Comparison of ENCODE assay signal across 10 cellular contexts in genomic region chr17:10772425-10773380, GRCh38. TPM values are rescaled to one million over a fixed set of nuclear protein-coding genes. Genes with fewer than 3 reads are reported as not detected.
DNase-seq lines count a peak whose midpoint lies in the region; ATAC-seq, FAIRE-seq and TF ChIP-seq lines count a peak whose summit lies in the region.
"Had no signal": no experiment of that assay in that cellular context is flagged by ENCODE, and none has a peak within 500 bp of the region (broad histone marks: within the 10 kb centered on the region; RNA-seq: fewer than 3 reads in every experiment).

No MANE protein-coding gene starts in this region.

- H3K4me3 ChIP-seq in BLaER1 treated with 17β-estradiol and CSF1 and Interleukin-3, amounts not matched to agents 10 nM and 100 nM: no peak overlapping the region
- H3K4me3 ChIP-seq in HL-60 (replicated peaks; ENCODE audit: insufficient read depth, low read length) (no peak overlapping the region), esophagus muscularis mucosa (no peak overlapping the region), small intestine (ENCODE audit: low read depth in 1 of 2, low read length in 2 of 2) (no peak overlapping the region)

- TF ChIP-seq CTCF in HL-60 (IDR thresholded peaks at IDR 0.05; ENCODE audit: insufficient read depth, low read length) (peak; percentile 51), VCaP (conservative IDR thresholded peaks at IDR 0.05) (peak; percentile 72), esophagus muscularis mucosa (IDR thresholded peaks at IDR 0.05) (peak in 2 of 3 experiments; percentile 17 to 39)

- H3K27me3 ChIP-seq in BLaER1 treated with 17β-estradiol and CSF1 and Interleukin-3, amounts not matched to agents 10 nM and 100 nM: no peaks in the 10 kb centered on the region
- H3K27me3 ChIP-seq in HL-60 (ENCODE audit: insufficient read depth, poor library complexity, severe bottlenecking) (no peaks in the 10 kb centered on the region), esophagus muscularis mucosa (no peaks in the 10 kb centered on the region), small intestine (ENCODE audit: control insufficient read depth in 2 of 2, insufficient read depth in 2 of 2, low read length in 2 of 2) (no peaks in the 10 kb centered on the region)

- H3K9me3 ChIP-seq in BLaER1 treated with 17β-estradiol and CSF1 and Interleukin-3, amounts not matched to agents 10 nM and 100 nM (replicated peaks in 1 of 11): peaks cover 8 to 20% (median 17%) of the 10 kb centered on the region in 11 experiments; a peak in 21 of 22 replicates
- H3K9me3 ChIP-seq in esophagus muscularis mucosa: peaks cover 0 to 7% (median 2%) of the 10 kb centered on the region in 4 donors
- H3K9me3 ChIP-seq in small intestine (ENCODE audit: control insufficient read depth, low read depth): no peaks in the 10 kb centered on the region

- no peaks in the 10 kb centered on the region for H3K36me3 ChIP-seq in BLaER1 treated with 17β-estradiol and CSF1 and Interleukin-3, amounts not matched to agents 10 nM and 100 nM
- peaks cover 0 to 2% (median 0%) of the 10 kb centered on the region in 4 donors for H3K36me3 ChIP-seq in esophagus muscularis mucosa
- peaks cover 0 to 2% of the 10 kb centered on the region in 2 donors for H3K36me3 ChIP-seq in small intestine (ENCODE audit: control insufficient read depth in 2 of 2, insufficient read depth in 2 of 2, low read length in 2 of 2)

- no peaks in the 10 kb centered on the region for H4K20me1 ChIP-seq in BLaER1 treated with 17β-estradiol and CSF1 and Interleukin-3, amounts not matched to agents 10 nM and 100 nM

- no peak for TF ChIP-seq POLR2A in esophagus muscularis mucosa (IDR thresholded peaks at IDR 0.05; ENCODE audit: low read depth)

- H3K4me1 ChIP-seq in BLaER1 treated with 17β-estradiol and CSF1 and Interleukin-3, amounts not matched to agents 10 nM and 100 nM: peaks cover 14 to 37% (median 20%) of the 10 kb centered on the region in 10 experiments
- H3K4me1 ChIP-seq in esophagus muscularis mucosa: no peaks in the 10 kb centered on the region
- peaks cover 0 to 3% of the 10 kb centered on the region in 2 donors for H3K4me1 ChIP-seq in small intestine (ENCODE audit: control insufficient read depth in 2 of 2, insufficient read depth in 1 of 2, low read depth in 1 of 2, low read length in 1 of 2)

- peak overlapping the region in 3 of 11 experiments; percentile 4 to 50 (median 23); a peak in 5 of 22 replicates for H3K27ac ChIP-seq in BLaER1 treated with 17β-estradiol and CSF1 and Interleukin-3, amounts not matched to agents 10 nM and 100 nM
- H3K27ac ChIP-seq in HL-60 (replicated peaks) (no peak overlapping the region), VCaP (no peak overlapping the region), esophagus muscularis mucosa (replicated peaks in 1 of 4) (no peak overlapping the region), small intestine (ENCODE audit: low read depth in 1 of 2, low read length in 1 of 2) (peak overlapping the region in 1 of 2 donors; percentile 49)
- H3K27ac ChIP-seq: epithelial cell of prostate had no signal

- TF ChIP-seq EP300 in esophagus muscularis mucosa (IDR thresholded peaks at IDR 0.05): no peak

- 47% methylated on average over 9 of the region's 9 CpGs for WGBS in esophagus muscularis mucosa
- WGBS in small intestine, 3 donors: 18 to 36% (median 23%) methylated on average over 9 of the region's 9 CpGs

- DNase-seq in HL-60 (ENCODE audit: low read depth in 1 of 2, low spot score in 1 of 2) (peak; percentile 7 to 32), esophagus muscularis mucosa (ENCODE audit: extremely low spot score) (no peak), small intestine (peak; percentile 93)
- no peak for DNase-seq in effector CD8-positive, alpha-beta T cell (lab: John Stamatoyannopoulos, UW)

- H3K4me2 ChIP-seq in BLaER1 treated with 17β-estradiol and CSF1 and Interleukin-3, amounts not matched to agents 10 nM and 100 nM: peak overlapping the region; percentile 7 to 69 (median 50); a peak in 20 of 22 replicates

- intact Hi-C loops in esophagus muscularis mucosa (cut with DNase I): no loop called here

- no peak for ATAC-seq in HG03025 (IDR thresholded peaks at IDR 0.05; ENCODE audit: low FRiP score, unreplicated experiment)
- ATAC-seq in HG03442 (IDR thresholded peaks at IDR 0.05; ENCODE audit: unreplicated experiment): no peak

- H3K9ac ChIP-seq in BLaER1 treated with 17β-estradiol and CSF1 and Interleukin-3, amounts not matched to agents 10 nM and 100 nM: 0 out of 22 replicates have a peak overlapping the region, but pooled peaks of 1 of the 11 experiments have one; percentile 25

- FAIRE-seq in small intestine (lab: Jason Lieb, UNC): no peak

RNA-seq across cellular contexts. Expression of gene TMEM238L, which starts 31.2 kb away (rescaled TPM):
- total RNA-seq in esophagus muscularis mucosa: not detected
- polyA plus RNA-seq in small intestine: 10 to 100 TPM; 20.0 to 26.8 (median 21.2) TPM
- total RNA-seq: temporal lobe had no signal

RNA-seq across cellular contexts. Expression of gene TMEM220, which starts 42.9 kb away (rescaled TPM):
- 10 to 100 TPM in 2 of 4 donors, 1 to 10 TPM in 2; 7.5 to 15.4 (median 11.1) TPM for total RNA-seq in esophagus muscularis mucosa
- polyA plus RNA-seq in small intestine: 10 to 100 TPM; 12.4 to 61.3 (median 38.0) TPM

Comparison
In these comparisons a context has a peak if more than half of its experiments do, and no peak if none do; other contexts are left out.
1. DNase-seq: peak in HL-60 (2 of 2) and small intestine (single experiment); none in esophagus muscularis mucosa (single experiment) and effector CD8-positive, alpha-beta T cell (single experiment).
2. Peak in every context shown above with its lines, with median percentiles within 50 percentile points of each other: CTCF ChIP-seq.